Comparison of ENCODE assay signal across 7 cellular contexts in genomic region chr11:66868726-66869291, GRCh38. TPM values are rescaled to one million over a fixed set of nuclear protein-coding genes. Genes with fewer than 3 reads are reported as not detected.
DNase-seq lines count a peak whose midpoint lies in the region; ATAC-seq and TF ChIP-seq lines count a peak whose summit lies in the region.

No MANE protein-coding gene starts in this region.

- H3K9me3 ChIP-seq in T-helper 17 cell (ENCODE audit: control insufficient read depth, low read length, poor library complexity, severe bottlenecking) (no peaks in the 10 kb centered on the region), body of pancreas (no peaks in the 10 kb centered on the region)

- H3K27me3 Mint-ChIP-seq in T-helper 17 cell (no peaks in the 10 kb centered on the region), nephron progenitor cell (ENCODE audit: low read depth, poor library complexity) (no peaks in the 10 kb centered on the region)

- ATAC-seq in HG03175 (IDR thresholded peaks at IDR 0.05; ENCODE audit: unreplicated experiment) (peak; percentile 83), T-helper 17 cell (peak; percentile 99), body of pancreas (peak; percentile 88)

- H3K27ac ChIP-seq in body of pancreas: no peak overlapping the region

- TF ChIP-seq POLR2A in body of pancreas (IDR thresholded peaks at IDR 0.05): no peak

- peaks cover 6% of the 10 kb centered on the region for H3K4me1 ChIP-seq in body of pancreas

- H3K36me3 Mint-ChIP-seq in T-helper 17 cell (ENCODE audit: low read depth) (no peaks in the 10 kb centered on the region), nephron progenitor cell (ENCODE audit: low read depth) (peaks cover 4% of the 10 kb centered on the region)

- WGBS in body of pancreas, 2 donors: 28 to 72% methylated on average over 6 to 23 of the region's 23 CpGs

- H3K4me3 Mint-ChIP-seq in T-helper 17 cell: no peak overlapping the region
- H3K4me3 Mint-ChIP-seq in nephron progenitor cell: no peak overlapping the region

- no peaks in the 10 kb centered on the region for H3K9me3 Mint-ChIP-seq in nephron progenitor cell

- no peaks in the 10 kb centered on the region for H3K27me3 ChIP-seq in body of pancreas

- no peak overlapping the region for H3K27ac Mint-ChIP-seq in T-helper 17 cell
- H3K27ac Mint-ChIP-seq in nephron progenitor cell: no peak overlapping the region

- H3K36me3 ChIP-seq in body of pancreas (replicated peaks in 1 of 2; ENCODE audit: insufficient read depth in 1 of 2, low read depth in 2 of 2): no peaks in the 10 kb centered on the region

- peak; percentile 24 to 78 (median 58) for TF ChIP-seq CTCF in body of pancreas (IDR thresholded peaks at IDR 0.05)
- peak; percentile 52 for TF ChIP-seq CTCF in nephron progenitor cell (IDR thresholded peaks at IDR 0.05)

- DNase-seq in GM19240 (ENCODE audit: insufficient read length, low spot score) (peak; percentile 97), T-helper 17 cell (peak; percentile 59 to 63 (median 60)), body of pancreas (peak; percentile 81 to 83 (median 82)), nephron progenitor cell (peak; percentile 74), NCI-H1436 treated with DMSO at 0.1 percent for 48 hours (lab: John Stamatoyannopoulos, UW) (no peak), hippocampal formation (lab: John Stamatoyannopoulos, UW) (no peak)

- peaks cover 7% of the 10 kb centered on the region for H3K4me1 Mint-ChIP-seq in T-helper 17 cell
- H3K4me1 Mint-ChIP-seq in nephron progenitor cell: peaks cover 9% of the 10 kb centered on the region

- no peak overlapping the region for H3K4me3 ChIP-seq in body of pancreas

- intact Hi-C loops in body of pancreas (cut with DNase I): no loop called here

RNA-seq across cellular contexts. Expression of gene LRFN4, which starts 11.9 kb away (rescaled TPM):
- total RNA-seq in T-helper 17 cell (1 to 10 TPM; 6.2 to 8.3 TPM), body of pancreas (1 to 10 TPM; 2.3 to 3.0 TPM)

RNA-seq across cellular contexts. Expression of gene RCE1, which starts 25.6 kb away (rescaled TPM):
- total RNA-seq in T-helper 17 cell: 10 to 100 TPM; 36.2 to 41.6 TPM
- 10 to 100 TPM; 14.3 to 18.8 TPM for total RNA-seq in body of pancreas

Comparison
In these comparisons a context has a peak if more than half of its experiments do, and no peak if none do; other contexts are left out.
1. DNase-seq: peak in GM19240 (single experiment), T-helper 17 cell (3 of 3), body of pancreas (4 of 4) and nephron progenitor cell (single experiment); none in NCI-H1436 treated with DMSO at 0.1 percent for 48 hours (single experiment) and hippocampal formation (0 of 2).
2. Peak in every context shown above with its lines, with median percentiles within 50 percentile points of each other: ATAC-seq.